31 cellular contexts compared by ENCODE assay signal in genomic region chr14:22939684-22940083, GRCh38. TPM values are rescaled to one million over a fixed set of nuclear protein-coding genes. Genes with fewer than 3 reads are reported as not detected.
DNase-seq lines count a peak whose midpoint lies in the region; ATAC-seq and TF ChIP-seq lines count a peak whose summit lies in the region.
"Had no signal": no experiment of that assay in that cellular context is flagged by ENCODE, and none has a peak within 500 bp of the region (broad histone marks: within the 10 kb centered on the region; RNA-seq: fewer than 3 reads in every experiment).

No MANE protein-coding gene starts in this region.

- 78% methylated on average over 3 of the region's 4 CpGs for WGBS in mesenchymal stem cell

- no peak overlapping the region for H2AK5ac ChIP-seq in mesenchymal stem cell (ENCODE audit: low read length, severe bottlenecking)

- H2BK15ac ChIP-seq in mesenchymal stem cell (ENCODE audit: low read depth, poor library complexity, severe bottlenecking): no peak overlapping the region

- no peaks in the 10 kb centered on the region for H3K9me3 ChIP-seq in mesenchymal stem cell (ENCODE audit: control insufficient read depth, low read length)
- H3K9me3 ChIP-seq: left ventricle myocardium inferior had no signal

- H3K4me2 ChIP-seq in mesenchymal stem cell (ENCODE audit: low read length, poor library complexity, severe bottlenecking): no peak overlapping the region
- H3K4me2 ChIP-seq: hepatocyte had no signal

- no peak overlapping the region for H3K18ac ChIP-seq in mesenchymal stem cell (ENCODE audit: low read depth in 1 of 2, low read length in 2 of 2)

- no peak for TF ChIP-seq CTCF in brain microvascular endothelial cell (IDR thresholded peaks at IDR 0.05; ENCODE audit: low read depth, low read length, missing control alignments)

- H3K9ac ChIP-seq in mesenchymal stem cell (ENCODE audit: low read length): peak overlapping the region; percentile 49

- H4K91ac ChIP-seq in mesenchymal stem cell (ENCODE audit: low read length): no peak overlapping the region

- H3K14ac ChIP-seq in mesenchymal stem cell (ENCODE audit: low read length in 2 of 2): no peak overlapping the region

- H3K27ac ChIP-seq in brain microvascular endothelial cell: no peak overlapping the region
- no peak overlapping the region for H3K27ac ChIP-seq in mesenchymal stem cell (ENCODE audit: low read length, poor library complexity, severe bottlenecking)
- H3K27ac ChIP-seq: hepatocyte, HL-60, left ventricle myocardium inferior, skin epidermis had no signal

- H3K23ac ChIP-seq in mesenchymal stem cell (ENCODE audit: low read length in 2 of 2): no peak overlapping the region

- no peaks in the 10 kb centered on the region for H3K36me3 ChIP-seq in brain microvascular endothelial cell (replicated peaks)
- H3K36me3 ChIP-seq in mesenchymal stem cell (ENCODE audit: control insufficient read depth in 1 of 2, insufficient read depth in 2 of 2, low read depth in 1 of 2, low read length in 2 of 2): peaks cover 0 to 4% of the 10 kb centered on the region in 2 experiments

- ATAC-seq in HG03095 (IDR thresholded peaks at IDR 0.05; ENCODE audit: unreplicated experiment) (no peak), HG03139 (IDR thresholded peaks at IDR 0.05; ENCODE audit: unreplicated experiment) (no peak)
- ATAC-seq: naive thymus-derived CD4-positive, alpha-beta T cell had no signal

- H3K27me3 ChIP-seq in brain microvascular endothelial cell (replicated peaks): no peaks in the 10 kb centered on the region
- no peaks in the 10 kb centered on the region for H3K27me3 ChIP-seq in mesenchymal stem cell (ENCODE audit: control insufficient read depth in 1 of 2, insufficient read depth in 1 of 2, low read length in 2 of 2)
- H3K27me3 ChIP-seq: hepatocyte had no signal

- H2BK120ac ChIP-seq in mesenchymal stem cell (ENCODE audit: low read depth, low read length): no peak overlapping the region

- in situ Hi-C loops in brain microvascular endothelial cell (cut with HindIII; ENCODE audit: low pct_ligation_motif_present, low sequenced_read_pairs): no loop called here

- H3K79me1 ChIP-seq in mesenchymal stem cell (replicated peaks; ENCODE audit: low read length, poor library complexity, severe bottlenecking): no peaks in the 10 kb centered on the region

- H4K8ac ChIP-seq in mesenchymal stem cell (ENCODE audit: low read length): no peak overlapping the region

- no peak overlapping the region for H2BK5ac ChIP-seq in mesenchymal stem cell (ENCODE audit: low read depth, low read length, poor library complexity, severe bottlenecking)

- no peak overlapping the region for H3K4me3 ChIP-seq in brain microvascular endothelial cell (ENCODE audit: low read depth, low read length)
- no peak overlapping the region for H3K4me3 ChIP-seq in mesenchymal stem cell (ENCODE audit: insufficient read depth in 1 of 2, low read depth in 1 of 2, low read length in 2 of 2)
- H3K4me3 ChIP-seq: hepatocyte, left ventricle myocardium inferior, skin epidermis had no signal

- H2AFZ ChIP-seq in mesenchymal stem cell (ENCODE audit: low read depth, low read length): no peak overlapping the region
- H2AFZ ChIP-seq: hepatocyte had no signal

- H3K4ac ChIP-seq in mesenchymal stem cell (ENCODE audit: low read depth in 1 of 2, low read length in 2 of 2): no peak overlapping the region

- H3K4me1 ChIP-seq in mesenchymal stem cell (ENCODE audit: control insufficient read depth, insufficient read depth, low read depth, low read length): no peaks in the 10 kb centered on the region
- H3K4me1 ChIP-seq: left ventricle myocardium inferior had no signal

- peak; percentile 57 for DNase-seq in EH (ENCODE audit: low read depth)
- DNase-seq in LHCN-M2 (ENCODE audit: low read depth): peak; percentile 60
- peak; percentile 27 for DNase-seq in brain microvascular endothelial cell
- peak; percentile 41 for DNase-seq in mesenchymal stem cell
- DNase-seq in NCI-H1105 treated with DMSO at 0.1 percent for 48 hours (lab: John Stamatoyannopoulos, UW): no peak
- DNase-seq in HuH-7 (ENCODE audit: low spot score): no peak
- DNase-seq: ACHN; activated CD4-positive, alpha-beta T cell treated with anti-CD3 and anti-CD28 coated beads, Interleukin-2, amount 50 U/mL, for 48 hours; activated CD4-positive, CD25-positive, alpha-beta regulatory T cell; activated CD8-positive, alpha-beta memory T cell treated with anti-CD3 and anti-CD28 coated beads, Interleukin-2, amount 50 U/mL, for 4 hours; activated naive CD4-positive, alpha-beta T cell treated with anti-CD3 and anti-CD28 coated beads, Interleukin-2, amount 50 U/mL, for 16 hours; anterior cingulate cortex; foreskin melanocyte; GOT3; immature natural killer cell; left ventricle myocardium inferior; naive thymus-derived CD4-positive, alpha-beta T cell; NCI-H1417; NCI-H2107; NCI-H446; NCI-H82; Right ventricle myocardium superior; stimulated activated CD4-positive, alpha-beta T cell treated with anti-CD3 and anti-CD28 coated beads, Interleukin-1b, Interleukin-23, amount 100 ng/mL, for 48 hours; SW 1271 had no signal

- H2BK12ac ChIP-seq in mesenchymal stem cell (ENCODE audit: low read length in 2 of 2): no peak overlapping the region

RNA-seq across cellular contexts. Expression of gene PRMT5, which starts 10.5 kb away (rescaled TPM):
- total RNA-seq in LHCN-M2 (2014; rRNA removed): 51.7 and 66.0 TPM in 2 replicates
- polyA plus RNA-seq in LHCN-M2 (2012): 192 TPM
- polyA plus RNA-seq in mesenchymal stem cell (2013, experiment 1 of 2): 53.5 TPM
- polyA plus RNA-seq in mesenchymal stem cell (2013, experiment 2 of 2): 48.3 TPM

RNA-seq across cellular contexts. Expression of gene HAUS4, which starts 17.2 kb away (rescaled TPM):
- total RNA-seq in LHCN-M2 (2014; rRNA removed): 45.5 and 54.8 TPM in 2 replicates
- 27.5 TPM for polyA plus RNA-seq in LHCN-M2 (2012)
- polyA plus RNA-seq in mesenchymal stem cell (2013, experiment 1 of 2): 21.3 TPM
- polyA plus RNA-seq in mesenchymal stem cell (2013, experiment 2 of 2): 21.5 TPM

RNA-seq across cellular contexts. Expression of gene RBM23, which starts 20.7 kb away (rescaled TPM):
- 75.6 and 131 TPM in 2 replicates for total RNA-seq in LHCN-M2 (2014; rRNA removed)
- polyA plus RNA-seq in LHCN-M2 (2012): 47.2 TPM
- polyA plus RNA-seq in mesenchymal stem cell (2013, experiment 1 of 2): 50.5 TPM
- polyA plus RNA-seq in mesenchymal stem cell (2013, experiment 2 of 2): 49.1 TPM

RNA-seq across cellular contexts. Expression of gene AJUBA, which starts 42.7 kb away (rescaled TPM):
- 67.1 and 78.4 TPM in 2 replicates for total RNA-seq in LHCN-M2 (2014; rRNA removed)
- 122 TPM for polyA plus RNA-seq in LHCN-M2 (2012)
- polyA plus RNA-seq in mesenchymal stem cell (2013, experiment 1 of 2): 13.8 TPM
- 15.8 TPM for polyA plus RNA-seq in mesenchymal stem cell (2013, experiment 2 of 2)
- polyA plus RNA-seq: CD14-positive monocyte had no signal

RNA-seq across cellular contexts. Expression of gene REM2, which starts 56.7 kb away (rescaled TPM):
- total RNA-seq in LHCN-M2 (2014; rRNA removed): 0.06 and 0.13 TPM in 2 replicates
- polyA plus RNA-seq in LHCN-M2 (2012): 0.17 TPM
- 0.10 TPM for polyA plus RNA-seq in mesenchymal stem cell (2013, experiment 1 of 2)
- polyA plus RNA-seq in mesenchymal stem cell (2013, experiment 2 of 2): 0.10 TPM
- total RNA-seq: left ventricle myocardium inferior, Right ventricle myocardium superior had no signal
- polyA plus RNA-seq: CD14-positive monocyte, endothelial cell of umbilical vein had no signal

Comparison
In these comparisons a context has a peak if more than half of its experiments do, and no peak if none do; other contexts are left out.
1. DNase-seq: peak in EH (single experiment), LHCN-M2 (single experiment), brain microvascular endothelial cell (single experiment) and mesenchymal stem cell (single experiment); none in NCI-H1105 treated with DMSO at 0.1 percent for 48 hours (single experiment) and HuH-7 (single experiment).